Comparison of ENCODE assay signal across 18 cellular contexts in the genomic region with DNA sequence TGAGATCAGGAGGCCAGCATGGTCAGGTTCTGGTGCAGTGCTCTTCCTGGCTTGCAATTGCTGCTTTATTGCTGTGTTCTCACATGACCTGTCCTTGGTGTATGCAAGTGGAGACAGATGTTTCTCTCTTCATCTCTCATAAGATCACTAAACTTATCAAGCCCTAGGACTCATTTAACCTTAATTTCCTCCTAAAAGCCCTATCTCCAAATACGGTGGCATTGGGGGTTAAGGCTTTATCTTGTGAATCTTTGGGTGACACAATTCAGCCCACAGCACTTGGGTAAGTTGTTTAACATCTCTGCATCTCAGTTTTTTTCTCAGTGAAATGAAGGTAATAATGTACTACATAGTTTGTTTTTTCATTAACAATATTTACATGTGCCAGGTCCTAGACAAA.
"Had no signal": no experiment of that assay in that cellular context is flagged by ENCODE, and none has a peak within 500 bp of the region (broad histone marks: within the 10 kb centered on the region; RNA-seq: fewer than 3 reads in every experiment).

No MANE protein-coding gene starts in this region.

- ATAC-seq: left ventricle myocardium superior; lower lobe of right lung; naive thymus-derived CD8-positive, alpha-beta T cell; sciatic nerve; stimulated activated naive CD8-positive, alpha-beta T cell treated with anti-CD3 and anti-CD28 coated beads, Interleukin-15, amount 100 ng/mL, for 72 hours; upper lobe of right lung had no signal

- H3K9me3 Mint-ChIP-seq: nephron progenitor cell had no signal

- H3K36me3 Mint-ChIP-seq: naive thymus-derived CD8-positive, alpha-beta T cell had no signal

- H3K4me3 Mint-ChIP-seq: naive thymus-derived CD8-positive, alpha-beta T cell; nephron progenitor cell; stimulated activated naive CD8-positive, alpha-beta T cell treated with anti-CD3 and anti-CD28 coated beads, Interleukin-15, amount 100 ng/mL, for 72 hours had no signal

- H3K27ac Mint-ChIP-seq: naive thymus-derived CD8-positive, alpha-beta T cell; nephron progenitor cell; stimulated activated naive CD8-positive, alpha-beta T cell treated with anti-CD3 and anti-CD28 coated beads, Interleukin-15, amount 100 ng/mL, for 72 hours had no signal

- H3K27me3 Mint-ChIP-seq: stimulated activated naive CD8-positive, alpha-beta T cell treated with anti-CD3 and anti-CD28 coated beads, Interleukin-15, amount 100 ng/mL, for 72 hours had no signal

- H3K4me1 Mint-ChIP-seq: naive thymus-derived CD8-positive, alpha-beta T cell; nephron progenitor cell; stimulated activated naive CD8-positive, alpha-beta T cell treated with anti-CD3 and anti-CD28 coated beads, Interleukin-15, amount 100 ng/mL, for 72 hours had no signal

- DNase-seq: dorsolateral prefrontal cortex; effector CD4-positive, alpha-beta T cell; head of caudate nucleus; left ventricle myocardium superior; lower lobe of right lung; naive thymus-derived CD8-positive, alpha-beta T cell; nephron progenitor cell; nucleus accumbens; stimulated activated CD4-positive, alpha-beta T cell treated with anti-CD3 and anti-CD28 coated beads, Interleukin-12 subunit alpha, Interleukin-12 subunit beta, amount 100 ng/mL, for 4 hours; stimulated activated CD4-positive, alpha-beta T cell treated with anti-CD3 and anti-CD28 coated beads, Interleukin-1b, Interleukin-23, amount 100 ng/mL, for 48 hours; stimulated activated CD4-positive, alpha-beta T cell treated with anti-CD3 and anti-CD28 coated beads, Interleukin-4, amount 100 ng/mL, for 1 hour; stimulated activated CD8-positive, alpha-beta memory T cell treated with anti-CD3 and anti-CD28 coated beads, Interleukin-4, amount 100 ng/mL, for 48 hours; stimulated activated naive CD4-positive, alpha-beta T cell; stimulated activated naive CD8-positive, alpha-beta T cell treated with anti-CD3 and anti-CD28 coated beads, Interleukin-15, amount 100 ng/mL, for 72 hours; transverse colon; upper lobe of right lung; uterus had no signal
